13 cellular contexts compared by ENCODE assay signal in genomic region chr7:130957140-130957513, GRCh38.
DNase-seq lines count a peak whose midpoint lies in the region; ATAC-seq and TF ChIP-seq lines count a peak whose summit lies in the region.
"Had no signal": no experiment of that assay in that cellular context is flagged by ENCODE, and none has a peak within 500 bp of the region (broad histone marks: within the 10 kb centered on the region; RNA-seq: fewer than 3 reads in every experiment).

No MANE protein-coding gene starts in this region.

- H3K27ac Mint-ChIP-seq in stimulated activated naive CD8-positive, alpha-beta T cell treated with anti-CD3 and anti-CD28 coated beads, Interleukin-15, Interleukin-2, amounts not matched to agents 100 ng/mL and 50 ng/mL, for 24 hours, result peak overlapping the region; percentile 92
- peak overlapping the region; percentile 91 to 93 for H3K27ac Mint-ChIP-seq in effector memory CD8-positive, alpha-beta T cell
- H3K27ac Mint-ChIP-seq: progenitor cell of endocrine pancreas had no signal

- H3K4me1 ChIP-seq in RWPE2 (ENCODE audit: insufficient read depth, poor library complexity, severe bottlenecking), result peaks cover 26% of the 10 kb centered on the region

- H3K9me3 Mint-ChIP-seq in stimulated activated naive CD8-positive, alpha-beta T cell treated with anti-CD3 and anti-CD28 coated beads, Interleukin-15, Interleukin-2, amounts not matched to agents 100 ng/mL and 50 ng/mL, for 24 hours, result no peaks in the 10 kb centered on the region
- no peaks in the 10 kb centered on the region for H3K9me3 Mint-ChIP-seq in effector memory CD8-positive, alpha-beta T cell

- H3K27me3 ChIP-seq in RWPE2 (ENCODE audit: insufficient read depth, poor library complexity, severe bottlenecking), result no peaks in the 10 kb centered on the region
- H3K27me3 ChIP-seq: brain microvascular endothelial cell had no signal

- peaks cover 19% of the 10 kb centered on the region for H3K4me1 Mint-ChIP-seq in stimulated activated naive CD8-positive, alpha-beta T cell treated with anti-CD3 and anti-CD28 coated beads, Interleukin-15, Interleukin-2, amounts not matched to agents 100 ng/mL and 50 ng/mL, for 24 hours (ENCODE audit: low read depth)
- peaks cover 70 to 84% of the 10 kb centered on the region in 2 donors for H3K4me1 Mint-ChIP-seq in effector memory CD8-positive, alpha-beta T cell (ENCODE audit: low read depth in 2 of 2)

- in situ Hi-C loops in KBM-7 (cut with MboI; ENCODE audit: low pct_unique_long_range_greater_than_20kb, low sequenced_read_pairs), result no loop called here

- no peaks in the 10 kb centered on the region for H3K27me3 Mint-ChIP-seq in stimulated activated naive CD8-positive, alpha-beta T cell treated with anti-CD3 and anti-CD28 coated beads, Interleukin-15, Interleukin-2, amounts not matched to agents 100 ng/mL and 50 ng/mL, for 24 hours
- H3K27me3 Mint-ChIP-seq in effector memory CD8-positive, alpha-beta T cell, result no peaks in the 10 kb centered on the region
- H3K27me3 Mint-ChIP-seq: progenitor cell of endocrine pancreas had no signal

- H3K27ac ChIP-seq in RWPE2 (ENCODE audit: poor library complexity, severe bottlenecking), result peak overlapping the region; percentile 3
- H3K27ac ChIP-seq: brain microvascular endothelial cell had no signal

- TF ChIP-seq CTCF in RWPE2 (IDR thresholded peaks at IDR 0.05; ENCODE audit: poor library complexity, severe bottlenecking), result no peak

- DNase-seq in stimulated activated naive CD8-positive, alpha-beta T cell treated with anti-CD3 and anti-CD28 coated beads, Interleukin-15, Interleukin-2, amounts not matched to agents 100 U/mL and 50 U/mL, for 24 hours, result no peak
- DNase-seq in RWPE2 (ENCODE audit: low spot score) (no peak), KBM-7 (no peak), globus pallidus (ENCODE audit: low spot score) (no peak), erythroblast (lab: John Stamatoyannopoulos, UW) (no peak)
- peak in 1 of 3 experiments; percentile 36 for DNase-seq in effector memory CD8-positive, alpha-beta T cell
- no peak for DNase-seq in stimulated activated naive CD4-positive, alpha-beta T cell treated with Interleukin-2 at 50 U/mL for 16 hours (lab: John Stamatoyannopoulos, UW)
- DNase-seq: brain microvascular endothelial cell, COR-L47, NCI-H1694 had no signal

- peaks cover 68% of the 10 kb centered on the region for H3K36me3 ChIP-seq in RWPE2 (ENCODE audit: low read depth)
- H3K36me3 ChIP-seq: brain microvascular endothelial cell had no signal

- no peak for ATAC-seq in stimulated activated naive CD8-positive, alpha-beta T cell treated with anti-CD3 and anti-CD28 coated beads, Interleukin-15, Interleukin-2, amounts not matched to agents 100 U/mL and 50 U/mL, for 24 hours
- no peak for ATAC-seq in RWPE2 (ENCODE audit: low read depth)
- peak; percentile 31 for ATAC-seq in effector memory CD8-positive, alpha-beta T cell (replicated peaks)
- ATAC-seq: left lobe of liver had no signal

- H3K4me3 Mint-ChIP-seq in stimulated activated naive CD8-positive, alpha-beta T cell treated with anti-CD3 and anti-CD28 coated beads, Interleukin-15, Interleukin-2, amounts not matched to agents 100 ng/mL and 50 ng/mL, for 24 hours, result no peak overlapping the region
- peak overlapping the region in 1 of 2 donors; percentile 81 for H3K4me3 Mint-ChIP-seq in effector memory CD8-positive, alpha-beta T cell

- H3K9me3 ChIP-seq in RWPE2 (ENCODE audit: severe bottlenecking), result no peaks in the 10 kb centered on the region

- no peak overlapping the region for H3K4me3 ChIP-seq in RWPE2 (ENCODE audit: severe bottlenecking)

- TF ChIP-seq POLR2A in erythroblast (IDR thresholded peaks at IDR 0.05; ENCODE audit: low read length), result no peak

- H3K36me3 Mint-ChIP-seq in stimulated activated naive CD8-positive, alpha-beta T cell treated with anti-CD3 and anti-CD28 coated beads, Interleukin-15, Interleukin-2, amounts not matched to agents 100 ng/mL and 50 ng/mL, for 24 hours (ENCODE audit: low read depth), result peaks cover 4% of the 10 kb centered on the region
- H3K36me3 Mint-ChIP-seq in effector memory CD8-positive, alpha-beta T cell (ENCODE audit: insufficient read depth), result peaks cover 72% of the 10 kb centered on the region
